Comparison of ENCODE assay signal across 10 cellular contexts in genomic region chr17:80984749-80985148, GRCh38. TPM values are rescaled to one million over a fixed set of nuclear protein-coding genes. Genes with fewer than 3 reads are reported as not detected.
A peak's percentile ranks its signal among the peaks of the same experiment; 100 is the strongest.
DNase-seq lines count a peak whose midpoint lies in the region; ATAC-seq and TF ChIP-seq lines count a peak whose summit lies in the region.
"Had no signal": no experiment of that assay in that cellular context is flagged by ENCODE, and none has a peak within 500 bp of the region (broad histone marks: within the 10 kb centered on the region; RNA-seq: fewer than 3 reads in every experiment).

No MANE protein-coding gene starts in this region.

- H3K9me3 ChIP-seq in breast epithelium: no peaks in the 10 kb centered on the region
- H3K9me3 ChIP-seq in tibial artery: no peaks in the 10 kb centered on the region

- TF ChIP-seq CTCF in MCF 10A (IDR thresholded peaks at IDR 0.05; ENCODE audit: unreplicated experiment): no peak
- TF ChIP-seq CTCF in breast epithelium (IDR thresholded peaks at IDR 0.05): no peak
- TF ChIP-seq CTCF in tibial artery (IDR thresholded peaks at IDR 0.05): peak; percentile 17 to 32

- H3K27ac Mint-ChIP-seq in MCF 10A (ENCODE audit: low read depth, unreplicated experiment): no peak overlapping the region
- H3K27ac Mint-ChIP-seq: B cell had no signal

- POLR2A ChIA-PET in MCF 10A (lab: Yijun Ruan, JAX): interaction anchor here (0.6 kb wide), 1 partner anchor 491 kb away, joined by 3 read pairs; no protein-coding TSS in a partner anchor

- no peaks in the 10 kb centered on the region for H3K36me3 Mint-ChIP-seq in MCF 10A (ENCODE audit: insufficient read depth, unreplicated experiment)

- intact Hi-C loops in MCF 10A (cut with micrococcal nuclease): loop anchor here (5.0 to 10.0 kb wide), 2 partner anchors 120 to 557 kb away; no protein-coding TSS in a partner anchor
- intact Hi-C loops in breast epithelium (cut with DNase I; ENCODE audit: low total_unique reads): loop anchor here (10.0 kb wide), 1 partner anchor 560 kb away; no protein-coding TSS in a partner anchor
- intact Hi-C loops in tibial artery (cut with DNase I; ENCODE audit: low total_unique reads): loop anchor here (2.0 kb wide), 1 partner anchor 552 kb away; no protein-coding TSS in a partner anchor

- no peaks in the 10 kb centered on the region for H3K9me3 Mint-ChIP-seq in MCF 10A (ENCODE audit: unreplicated experiment)

- H3K4me3 Mint-ChIP-seq in MCF 10A (ENCODE audit: unreplicated experiment): no peak overlapping the region
- H3K4me3 Mint-ChIP-seq: B cell had no signal

- no TSS peak for BruUV-seq in MCF 10A (replicated peaks; lab: Mats Ljungman, UMichigan)

- H3K27me3 Mint-ChIP-seq in MCF 10A (ENCODE audit: insufficient read depth, unreplicated experiment): peaks cover 16% of the 10 kb centered on the region

- H3K36me3 ChIP-seq in breast epithelium (no peaks in the 10 kb centered on the region), tibial artery (no peaks in the 10 kb centered on the region)

- DNase-seq in MCF 10A (ENCODE audit: unreplicated experiment): peak; percentile 46
- DNase-seq in breast epithelium (ENCODE audit: low spot score in 2 of 2): no peak
- peak; percentile 97 for DNase-seq in astrocyte of the hippocampus (ENCODE audit: low read depth, low spot score)
- DNase-seq in iPS-NIHi7 (ENCODE audit: extremely low spot score): peak; percentile 80
- DNase-seq in tibial artery: peak; percentile 55 to 89
- DNase-seq in SIG-M5 (lab: John Stamatoyannopoulos, UW): no peak
- DNase-seq in NCI-H526 (lab: John Stamatoyannopoulos, UW): no peak
- DNase-seq: Karpas-422 had no signal

- H3K4me3 ChIP-seq in breast epithelium (no peak overlapping the region), tibial artery (no peak overlapping the region)

- H3K27ac ChIP-seq in breast epithelium (no peak overlapping the region), tibial artery (peak overlapping the region; percentile 47 to 62)

- no peak for ATAC-seq in HG03097 (IDR thresholded peaks at IDR 0.05; ENCODE audit: low FRiP score, unreplicated experiment)

- no peak for TF ChIP-seq POLR2A in breast epithelium (IDR thresholded peaks at IDR 0.05)

- H3K27me3 ChIP-seq in breast epithelium (peaks cover 5 to 10% of the 10 kb centered on the region in 2 donors), tibial artery (peaks cover 0 to 5% of the 10 kb centered on the region in 2 donors)

- peaks cover 11% of the 10 kb centered on the region for H3K4me1 Mint-ChIP-seq in MCF 10A (ENCODE audit: insufficient read depth, unreplicated experiment)

- CTCF ChIA-PET in MCF 10A (lab: Yijun Ruan, JAX): interaction anchor here (0.6 to 1.1 kb wide), 2 partner anchors 9 to 12 kb away, joined by 3 read pairs; no protein-coding TSS in a partner anchor

- peaks cover 0 to 6% of the 10 kb centered on the region in 2 donors for H3K4me1 ChIP-seq in breast epithelium
- H3K4me1 ChIP-seq in tibial artery: peaks cover 0 to 44% (median 24%) of the 10 kb centered on the region in 4 donors

RNA-seq across cellular contexts. Expression of gene CHMP6, which starts 6.9 kb away (rescaled TPM):
- total RNA-seq in MCF 10A (2022) (19.5 and 22.6 TPM in 2 replicates), breast epithelium (10 to 100 TPM; 18.6 to 30.2 (median 27.7) TPM)

RNA-seq across cellular contexts. Expression of gene BAIAP2, which starts 50.2 kb away (rescaled TPM):
- total RNA-seq in MCF 10A (2022): 46.4 and 67.0 TPM in 2 replicates
- 10 to 100 TPM; 21.0 to 47.0 (median 37.6) TPM for total RNA-seq in breast epithelium

Comparison
In these comparisons a context has a peak if more than half of its experiments do, and no peak if none do; other contexts are left out.
1. DNase-seq: peak in MCF 10A (single experiment), astrocyte of the hippocampus (single experiment), iPS-NIHi7 (single experiment) and tibial artery (2 of 2); none in breast epithelium (0 of 2), SIG-M5 (single experiment) and NCI-H526 (0 of 2).
2. CTCF ChIP-seq: peak in tibial artery (2 of 2); none in MCF 10A (single experiment) and breast epithelium (0 of 3).
3. H3K27ac ChIP-seq: peak in tibial artery (2 of 2); none in breast epithelium (0 of 2).